9 cellular contexts compared by ENCODE assay signal in genomic region chr1:40386311-40386778, GRCh38. TPM values are rescaled to one million over a fixed set of nuclear protein-coding genes. Genes with fewer than 3 reads are reported as not detected.
DNase-seq lines count a peak whose midpoint lies in the region; ATAC-seq, FAIRE-seq and TF ChIP-seq lines count a peak whose summit lies in the region.
"Had no signal": no experiment of that assay in that cellular context is flagged by ENCODE, and none has a peak within 500 bp of the region (broad histone marks: within the 10 kb centered on the region; RNA-seq: fewer than 3 reads in every experiment).

No MANE protein-coding gene starts in this region.

- H3F3A ChIP-seq in Loucy (ENCODE audit: low read depth), result peaks cover 7% of the 10 kb centered on the region; the same call in 1 of the 2 replicates

- no peaks in the 10 kb centered on the region for H3K9me3 ChIP-seq in Loucy (ENCODE audit: insufficient read depth, low read depth, low read length)
- no peaks in the 10 kb centered on the region for H3K9me3 ChIP-seq in effector memory CD4-positive, alpha-beta T cell (ENCODE audit: control insufficient read depth, low read length)
- H3K9me3 ChIP-seq in osteoblast (ENCODE audit: low read depth, low read length), result no peaks in the 10 kb centered on the region

- H3K4me2 ChIP-seq in Loucy (ENCODE audit: low read depth, low read length, poor library complexity, severe bottlenecking) (peak overlapping the region; percentile 66), osteoblast (ENCODE audit: insufficient read depth, low read length) (no peak overlapping the region)

- ATAC-seq in GM19324 (IDR thresholded peaks at IDR 0.05; ENCODE audit: low FRiP score, unreplicated experiment), result no peak

- H3K36me3 ChIP-seq in Loucy (ENCODE audit: insufficient read depth, low read length) (peaks cover 5% of the 10 kb centered on the region; the same call in 1 of the 2 replicates), osteoblast (ENCODE audit: insufficient read depth, low read length) (peaks cover 4% of the 10 kb centered on the region)
- H3K36me3 ChIP-seq in effector memory CD4-positive, alpha-beta T cell (ENCODE audit: control insufficient read depth, insufficient read depth, low read length), result no peaks in the 10 kb centered on the region

- FAIRE-seq in urothelium cell line (lab: Jason Lieb, UNC), result no peak

- H3K27me3 ChIP-seq in Loucy (ENCODE audit: insufficient read depth, low read length, poor library complexity, severe bottlenecking) (no peaks in the 10 kb centered on the region), osteoblast (ENCODE audit: insufficient read depth, low read length) (no peaks in the 10 kb centered on the region)
- H3K27me3 ChIP-seq in effector memory CD4-positive, alpha-beta T cell (replicated peaks; ENCODE audit: control insufficient read depth, insufficient read depth, low read length, poor library complexity, severe bottlenecking), result no peaks in the 10 kb centered on the region

- H3K9ac ChIP-seq in Loucy (ENCODE audit: low read depth, low read length, poor library complexity, severe bottlenecking), result peak overlapping the region; percentile 45

- peak; percentile 48 for DNase-seq in CD1c-positive myeloid dendritic cell (ENCODE audit: extremely low spot score)
- no peak for DNase-seq in effector memory CD4-positive, alpha-beta T cell
- no peak for DNase-seq in osteoblast (ENCODE audit: insufficient read length, low spot score, missing footprints)
- DNase-seq in COLO668 (lab: John Stamatoyannopoulos, UW; ENCODE audit: unreplicated experiment), result no peak
- no peak for DNase-seq in urothelium cell line (ENCODE audit: low spot score)
- DNase-seq in NCI-H1092 (lab: John Stamatoyannopoulos, UW), result no peak
- DNase-seq: NCI-H526 treated with DMSO at 0.1 percent for 48 hours had no signal

- H3K4me3 ChIP-seq in Loucy (ENCODE audit: low read length, poor library complexity, severe bottlenecking), result peak overlapping the region; percentile 57
- H3K4me3 ChIP-seq in effector memory CD4-positive, alpha-beta T cell (ENCODE audit: insufficient read depth, low read depth, low read length, poor library complexity, severe bottlenecking), result peak overlapping the region; percentile 27
- no peak overlapping the region for H3K4me3 ChIP-seq in osteoblast (ENCODE audit: insufficient read depth, low read length)

- H3K79me2 ChIP-seq in Loucy (ENCODE audit: insufficient read depth, low read length), result peaks cover 76% of the 10 kb centered on the region
- peaks cover 84% of the 10 kb centered on the region for H3K79me2 ChIP-seq in osteoblast (ENCODE audit: insufficient read depth, low read length)

- H4K20me1 ChIP-seq in Loucy (ENCODE audit: insufficient read depth, low read length, poor library complexity, severe bottlenecking) (no peaks in the 10 kb centered on the region), osteoblast (ENCODE audit: insufficient read depth, low read length) (peaks cover 18% of the 10 kb centered on the region)

- H3K4me1 ChIP-seq in Loucy (ENCODE audit: insufficient read depth, low read length, poor library complexity, severe bottlenecking) (peaks cover 55% of the 10 kb centered on the region), osteoblast (ENCODE audit: insufficient read depth, low read length) (peaks cover 53% of the 10 kb centered on the region)
- H3K4me1 ChIP-seq in effector memory CD4-positive, alpha-beta T cell (ENCODE audit: control insufficient read depth, insufficient read depth, low read length, poor library complexity, severe bottlenecking), result peaks cover 80% of the 10 kb centered on the region

- no peaks in the 10 kb centered on the region for H3K9me2 ChIP-seq in Loucy (replicated peaks; ENCODE audit: low read depth, low read length)

- no peak for TF ChIP-seq CTCF in Loucy (conservative IDR thresholded peaks at IDR 0.05; ENCODE audit: low read length)
- no peak for TF ChIP-seq CTCF in osteoblast (IDR thresholded peaks at IDR 0.05; ENCODE audit: extremely low read depth, low read depth, low read length)

- no peak overlapping the region for H2AFZ ChIP-seq in Loucy (ENCODE audit: low read length)
- no peak overlapping the region for H2AFZ ChIP-seq in osteoblast (ENCODE audit: low read length)

- peak overlapping the region; percentile 97 for H3K27ac ChIP-seq in effector memory CD4-positive, alpha-beta T cell (ENCODE audit: insufficient read depth, low read length, poor library complexity, severe bottlenecking)
- peak overlapping the region; percentile 7 for H3K27ac ChIP-seq in osteoblast (ENCODE audit: low read depth, low read length)

RNA-seq across cellular contexts. Expression of gene SMAP2, which starts 12.8 kb away (rescaled TPM):
- 14.1 and 20.3 TPM in 2 replicates for total RNA-seq in osteoblast
